ENCODE assay signal across 12 cellular contexts in genomic region chr1:8122160-8122476, GRCh38.
A peak's percentile ranks its signal among the peaks of the same experiment; 100 is the strongest.
DNase-seq lines count a peak whose midpoint lies in the region; ATAC-seq and TF ChIP-seq lines count a peak whose summit lies in the region.
"Had no signal": no experiment of that assay in that cellular context is flagged by ENCODE, and none has a peak within 500 bp of the region (broad histone marks: within the 10 kb centered on the region; RNA-seq: fewer than 3 reads in every experiment).

No MANE protein-coding gene starts in this region.

- H3K9me3 ChIP-seq in Peyer's patch (no peaks in the 10 kb centered on the region), trophoblast cell (ENCODE audit: insufficient read depth, low read depth, low read length) (peaks cover 10% of the 10 kb centered on the region)
- H3K9me3 ChIP-seq: neutrophil had no signal

- peak overlapping the region; percentile 98 for H2BK5ac ChIP-seq in trophoblast cell (ENCODE audit: low read depth, low read length, poor library complexity)

- no peaks in the 10 kb centered on the region for H3K27me3 ChIP-seq in Peyer's patch
- H3K27me3 ChIP-seq in trophoblast cell (ENCODE audit: insufficient read depth, low read length) = no peaks in the 10 kb centered on the region

- peak overlapping the region; percentile 80 for H2BK12ac ChIP-seq in trophoblast cell (ENCODE audit: low read length)

- DNase-seq in Caki2 (ENCODE audit: low read depth) = peak; percentile 22
- DNase-seq in Peyer's patch = no peak
- DNase-seq in erythroblast (lab: John Stamatoyannopoulos, UW) = peak; percentile 9 to 49
- DNase-seq in trophoblast cell = no peak
- DNase-seq in Ammon's horn (ENCODE audit: low spot score) = no peak
- DNase-seq: GOT3, hippocampal formation, NCI-H1436 had no signal

- no peak overlapping the region for H3K9ac ChIP-seq in trophoblast cell (ENCODE audit: low read length)

- H4K8ac ChIP-seq in trophoblast cell (ENCODE audit: low read depth, low read length) = peak overlapping the region; percentile 4

- H3K23ac ChIP-seq in trophoblast cell (ENCODE audit: low read length) = no peak overlapping the region

- WGBS in trophoblast cell (ENCODE audit: extremely low coverage, insufficient coverage, insufficient read length) = no CpG with 5 or more reads among the region's 3 CpGs

- ATAC-seq in GM18861 (IDR thresholded peaks at IDR 0.05; ENCODE audit: unreplicated experiment) (no peak), GM21576 (IDR thresholded peaks at IDR 0.05; ENCODE audit: unreplicated experiment) (no peak), HG02763 (IDR thresholded peaks at IDR 0.05; ENCODE audit: unreplicated experiment) (no peak)

- H3K4me3 ChIP-seq in Peyer's patch (no peak overlapping the region), trophoblast cell (ENCODE audit: low read depth, low read length) (no peak overlapping the region)

- peaks cover 6% of the 10 kb centered on the region for H3K79me2 ChIP-seq in trophoblast cell (ENCODE audit: control insufficient read depth, insufficient read depth, low read length, poor library complexity)

- H3K4ac ChIP-seq in trophoblast cell (ENCODE audit: low read depth, low read length) = peak overlapping the region; percentile 20

- TF ChIP-seq CTCF in Peyer's patch (IDR thresholded peaks at IDR 0.05) = no peak

- H3K4me1 ChIP-seq in Peyer's patch (peaks cover 0 to 14% (median 2%) of the 10 kb centered on the region in 4 donors), trophoblast cell (ENCODE audit: control insufficient read depth in 1 of 2, insufficient read depth in 2 of 2, low read length in 2 of 2) (peaks cover 27 to 35% of the 10 kb centered on the region in 2 experiments)

- no peak overlapping the region for H2AFZ ChIP-seq in trophoblast cell (ENCODE audit: insufficient read depth, low read length, poor library complexity)

- H2AK5ac ChIP-seq in trophoblast cell (ENCODE audit: low read length) = peak overlapping the region; percentile 23

- no peak overlapping the region for H3K4me2 ChIP-seq in trophoblast cell (ENCODE audit: low read length)

- H3K36me3 ChIP-seq in Peyer's patch (no peaks in the 10 kb centered on the region), trophoblast cell (ENCODE audit: control insufficient read depth in 1 of 2, insufficient read depth in 2 of 2, low read length in 2 of 2) (no peaks in the 10 kb centered on the region)
- H3K36me3 ChIP-seq: neutrophil had no signal

- TF ChIP-seq POLR2A in Peyer's patch (IDR thresholded peaks at IDR 0.05) = no peak
- TF ChIP-seq POLR2A in erythroblast (IDR thresholded peaks at IDR 0.05; ENCODE audit: low read length) = no peak

- in situ Hi-C loops in Caki2 (cut with HindIII; ENCODE audit: low pct_unique_long_range_greater_than_20kb, low sequenced_read_pairs) = no loop called here

- peak overlapping the region; percentile 58 to 88 (median 70) for H3K27ac ChIP-seq in Peyer's patch
- peak overlapping the region; percentile 99 for H3K27ac ChIP-seq in trophoblast cell (ENCODE audit: low read depth, low read length)
- H3K27ac ChIP-seq: neutrophil had no signal

- H4K12ac ChIP-seq in trophoblast cell (ENCODE audit: low read depth, low read length) = no peak overlapping the region

- peak overlapping the region; percentile 89 for H4K91ac ChIP-seq in trophoblast cell (ENCODE audit: low read depth, low read length)

- peak overlapping the region; percentile 77 for H2BK120ac ChIP-seq in trophoblast cell (ENCODE audit: insufficient read depth, low read length, poor library complexity)

- peaks cover 55% of the 10 kb centered on the region for H3K79me1 ChIP-seq in trophoblast cell (ENCODE audit: low read length)

- peak overlapping the region; percentile 68 for H3K14ac ChIP-seq in trophoblast cell (ENCODE audit: low read length)

- H3K18ac ChIP-seq in trophoblast cell (ENCODE audit: low read length) = no peak overlapping the region

Comparison
In these comparisons a context has a peak if more than half of its experiments do, and no peak if none do; other contexts are left out.
1. DNase-seq: peak in Caki2 (single experiment) and erythroblast (2 of 2); none in Peyer's patch (0 of 3), trophoblast cell (0 of 2) and Ammon's horn (single experiment).